1 cellular context compared by ENCODE assay signal in the genomic region with DNA sequence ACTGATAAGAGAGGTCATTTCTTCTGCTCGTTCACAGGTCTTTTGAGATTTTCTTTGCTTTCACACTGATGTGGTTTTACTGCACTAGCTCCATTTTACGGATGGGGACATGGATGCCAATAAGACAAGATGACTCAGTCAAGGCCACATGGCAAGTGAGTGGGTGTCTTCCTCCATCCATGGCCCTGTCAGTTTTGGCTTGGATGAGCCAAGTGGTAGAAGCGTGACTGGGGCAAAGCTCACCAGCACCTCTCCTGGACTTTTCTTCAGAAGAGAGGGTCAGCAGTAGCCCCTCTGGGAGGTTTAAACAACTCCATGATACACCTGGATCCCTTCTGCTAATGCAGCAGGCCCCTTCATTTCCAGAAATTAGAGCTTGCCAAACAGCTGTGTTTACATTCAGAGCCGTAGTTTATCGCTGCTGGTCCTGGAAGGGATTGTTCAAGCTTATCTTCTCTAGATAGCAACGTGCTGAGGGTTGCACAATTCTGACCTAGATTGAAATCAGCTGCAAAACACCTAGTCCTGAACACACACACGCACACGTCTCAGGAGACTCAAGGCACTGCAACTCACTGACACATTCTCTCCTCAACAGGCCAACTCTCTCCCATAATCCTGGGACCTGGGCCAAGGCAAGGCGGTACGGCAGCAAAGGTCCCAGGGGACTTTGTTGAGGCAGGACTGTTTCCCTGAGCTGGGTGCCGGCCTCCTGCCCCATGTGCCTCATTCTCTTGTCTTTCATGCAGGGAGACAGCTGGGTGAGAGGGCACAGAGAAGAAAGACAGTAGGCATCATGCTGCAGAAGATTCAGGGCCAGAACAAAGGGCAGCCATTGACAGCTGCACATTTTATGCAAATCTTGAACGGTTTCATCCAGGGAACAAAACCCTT.
TF ChIP-seq lines count a peak whose summit lies in the region.

No MANE protein-coding gene starts in this region.

TF ChIP-seq in HepG2, 621 proteins besides CTCF, POLR2A, EP300 and RAD21 (continued from another document):
- TF ChIP-seq, protein P1, sequence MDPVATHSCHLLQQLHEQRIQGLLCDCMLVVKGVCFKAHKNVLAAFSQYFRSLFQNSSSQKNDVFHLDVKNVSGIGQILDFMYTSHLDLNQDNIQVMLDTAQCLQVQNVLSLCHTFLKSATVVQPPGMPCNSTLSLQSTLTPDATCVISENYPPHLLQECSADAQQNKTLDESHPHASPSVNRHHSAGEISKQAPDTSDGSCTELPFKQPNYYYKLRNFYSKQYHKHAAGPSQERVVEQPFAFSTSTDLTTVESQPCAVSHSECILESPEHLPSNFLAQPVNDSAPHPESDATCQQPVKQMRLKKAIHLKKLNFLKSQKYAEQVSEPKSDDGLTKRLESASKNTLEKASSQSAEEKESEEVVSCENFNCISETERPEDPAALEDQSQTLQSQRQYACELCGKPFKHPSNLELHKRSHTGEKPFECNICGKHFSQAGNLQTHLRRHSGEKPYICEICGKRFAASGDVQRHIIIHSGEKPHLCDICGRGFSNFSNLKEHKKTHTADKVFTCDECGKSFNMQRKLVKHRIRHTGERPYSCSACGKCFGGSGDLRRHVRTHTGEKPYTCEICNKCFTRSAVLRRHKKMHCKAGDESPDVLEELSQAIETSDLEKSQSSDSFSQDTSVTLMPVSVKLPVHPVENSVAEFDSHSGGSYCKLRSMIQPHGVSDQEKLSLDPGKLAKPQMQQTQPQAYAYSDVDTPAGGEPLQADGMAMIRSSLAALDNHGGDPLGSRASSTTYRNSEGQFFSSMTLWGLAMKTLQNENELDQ (CRISPR knock-in tag; IDR thresholded peaks at IDR 0.05; ENCODE audit: borderline replicate concordance), result no peak
- TF ChIP-seq ZNF75D (CRISPR knock-in tag; IDR thresholded peaks at IDR 0.05; ENCODE audit: borderline replicate concordance) (no peak), ATF7 (IDR thresholded peaks at IDR 0.05) (no peak), ATF7 (CRISPR knock-in tag; IDR thresholded peaks at IDR 0.05) (no peak), ZNF136 (CRISPR knock-in tag; IDR thresholded peaks at IDR 0.05; ENCODE audit: low read depth) (no peak), GFI1 (CRISPR knock-in tag; IDR thresholded peaks at IDR 0.05; ENCODE audit: borderline replicate concordance) (no peak), SNAPC2 (CRISPR knock-in tag; IDR thresholded peaks at IDR 0.05) (peak; percentile 56; the same call in 1 of the 2 replicates), ZNF563 (CRISPR knock-in tag; IDR thresholded peaks at IDR 0.05) (no peak), AGO1 (IDR thresholded peaks at IDR 0.05; ENCODE audit: low read depth, low read length, poor library complexity, severe bottlenecking) (no peak), ZNF660 (CRISPR knock-in tag; IDR thresholded peaks at IDR 0.05; ENCODE audit: borderline replicate concordance, low read depth) (no peak), ZNF251 (CRISPR knock-in tag; IDR thresholded peaks at IDR 0.05) (no peak), TIGD3 (CRISPR knock-in tag; IDR thresholded peaks at IDR 0.05; ENCODE audit: borderline replicate concordance) (0 out of 2 replicates have a peak, but pooled peaks have one; percentile 53)
